ENCODE assay signal across 11 cellular contexts in the genomic region with DNA sequence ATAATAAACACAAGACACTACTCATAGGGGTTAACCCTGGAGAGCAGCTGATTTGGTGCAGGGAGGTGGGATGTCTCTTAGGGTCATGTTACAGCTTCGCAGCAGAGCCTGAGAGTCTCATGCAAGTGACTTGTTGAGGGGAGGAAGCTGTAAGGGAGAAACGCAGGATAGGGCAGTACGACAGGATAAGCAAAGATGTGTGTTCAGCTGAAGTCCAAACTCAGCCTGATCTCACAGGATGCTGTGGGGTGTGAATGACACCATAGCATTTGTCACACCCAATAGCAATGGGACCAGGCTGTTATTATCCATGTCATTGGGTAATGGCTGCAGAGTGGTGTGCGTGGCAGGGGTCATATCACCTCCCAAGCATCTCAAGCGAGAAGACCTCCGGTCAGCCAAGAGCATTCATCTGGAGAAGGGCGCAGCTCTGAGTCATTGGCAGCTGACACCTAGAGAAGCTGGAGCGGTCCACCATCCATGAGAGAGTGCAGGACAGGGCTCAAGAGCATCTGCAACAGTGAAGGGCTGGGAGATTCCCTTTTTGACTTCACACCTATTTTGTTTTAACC. TPM values are rescaled to one million over a fixed set of nuclear protein-coding genes. Genes with fewer than 3 reads are reported as not detected.
DNase-seq lines count a peak whose midpoint lies in the region; ATAC-seq and TF ChIP-seq lines count a peak whose summit lies in the region.
"Had no signal": no experiment of that assay in that cellular context is flagged by ENCODE, and none has a peak within 500 bp of the region (broad histone marks: within the 10 kb centered on the region; RNA-seq: fewer than 3 reads in every experiment).

No MANE protein-coding gene starts in this region.

- no peak overlapping the region for H3K4me3 ChIP-seq in SJCRH30
- H3K4me3 ChIP-seq in skeletal muscle satellite cell (ENCODE audit: low read length), result no peak overlapping the region
- H3K4me3 ChIP-seq in spleen, result no peak overlapping the region
- H3K4me3 ChIP-seq in lower leg skin (ENCODE audit: low read depth, poor library complexity, severe bottlenecking), result no peak overlapping the region

- peak; percentile 71 for ATAC-seq in GM18498 (IDR thresholded peaks at IDR 0.05; ENCODE audit: unreplicated experiment)
- no peak for ATAC-seq in activated CD4-positive, CD25-positive, alpha-beta regulatory T cell treated with anti-CD3 and anti-CD28 coated beads, Interleukin-2, amount 50 U/mL, for 24 hours

- peaks cover 2% of the 10 kb centered on the region for H3K9me3 Mint-ChIP-seq in glutamatergic neuron (ENCODE audit: unreplicated experiment)

- intact Hi-C loops in spleen (cut with DNase I; ENCODE audit: low total_unique reads) (no loop called here), lower leg skin (cut with DNase I; ENCODE audit: low total_unique reads) (no loop called here)

- H3K27me3 ChIP-seq in SJCRH30 (no peaks in the 10 kb centered on the region), skeletal muscle satellite cell (ENCODE audit: control insufficient read depth, insufficient read depth, low read length) (no peaks in the 10 kb centered on the region), spleen (replicated peaks in 1 of 7) (no peaks in the 10 kb centered on the region)

- peaks cover 20% of the 10 kb centered on the region for H3K4me1 Mint-ChIP-seq in glutamatergic neuron (ENCODE audit: low read depth, unreplicated experiment)

- no peaks in the 10 kb centered on the region for H3K36me3 Mint-ChIP-seq in glutamatergic neuron (ENCODE audit: unreplicated experiment)

- TF ChIP-seq CTCF in glutamatergic neuron (IDR thresholded peaks at IDR 0.05; ENCODE audit: partially characterized antibody, unreplicated experiment) (no peak), spleen (IDR thresholded peaks at IDR 0.05 in 8 of 11, conservative IDR thresholded peaks at IDR 0.05 in 3 of 11) (no peak), lower leg skin (IDR thresholded peaks at IDR 0.05) (no peak)

- DNase-seq in SJCRH30 (peak; percentile 47 to 59), glutamatergic neuron (no peak), middle frontal gyrus (ENCODE audit: extremely low spot score, low spot score) (no peak), spleen (no peak), lower leg skin (ENCODE audit: low spot score in 2 of 2) (no peak)
- DNase-seq: cortex of kidney, NCI-H1105, occipital lobe had no signal

- H3K4me1 ChIP-seq in SJCRH30, result peaks cover 8% of the 10 kb centered on the region
- peaks cover 42% of the 10 kb centered on the region for H3K4me1 ChIP-seq in skeletal muscle satellite cell (ENCODE audit: control insufficient read depth, insufficient read depth, low read length)
- peaks cover 8 to 41% (median 15%) of the 10 kb centered on the region in 6 donors for H3K4me1 ChIP-seq in spleen

- H3K9ac ChIP-seq in skeletal muscle satellite cell (ENCODE audit: low read depth, low read length), result peak overlapping the region; percentile 21

- H3K36me3 ChIP-seq in SJCRH30, result no peaks in the 10 kb centered on the region; the same call in 1 of the 2 replicates
- peaks cover 24% of the 10 kb centered on the region for H3K36me3 ChIP-seq in skeletal muscle satellite cell (ENCODE audit: insufficient read depth, low read length)
- peaks cover 0 to 69% (median 18%) of the 10 kb centered on the region in 6 donors for H3K36me3 ChIP-seq in spleen

- H3K27me3 Mint-ChIP-seq in glutamatergic neuron (ENCODE audit: unreplicated experiment), result peaks cover 4% of the 10 kb centered on the region

- H3K27ac Mint-ChIP-seq in glutamatergic neuron (ENCODE audit: unreplicated experiment), result peak overlapping the region; percentile 70

- no peak overlapping the region for H3K4me3 Mint-ChIP-seq in glutamatergic neuron (ENCODE audit: unreplicated experiment)

- no peak overlapping the region for H3K4me2 ChIP-seq in skeletal muscle satellite cell (ENCODE audit: low read length)

- no peak for TF ChIP-seq POLR2A in spleen (IDR thresholded peaks at IDR 0.05)
- no peak for TF ChIP-seq POLR2A in lower leg skin (IDR thresholded peaks at IDR 0.05)

- no peaks in the 10 kb centered on the region for H3K9me3 ChIP-seq in SJCRH30 (replicated peaks)
- no peaks in the 10 kb centered on the region for H3K9me3 ChIP-seq in skeletal muscle satellite cell (replicated peaks; ENCODE audit: low read length)
- H3K9me3 ChIP-seq in spleen, result no peaks in the 10 kb centered on the region

- WGBS in spleen, 5 donors, result 73 to 85% (median 79%) methylated on average over 8 of the region's 8 CpGs
- WGBS in lower leg skin, 2 donors, result 66 to 68% methylated on average over 8 of the region's 8 CpGs

- no peak overlapping the region for H3K27ac ChIP-seq in SJCRH30
- H3K27ac ChIP-seq in spleen, result peak overlapping the region in 4 of 8 donors; percentile 82 to 89 (median 86)

RNA-seq across cellular contexts. Expression of gene RPL26L1, which starts 49.2 kb away (rescaled TPM):
- 65.6 and 71.2 TPM in 2 replicates for total RNA-seq in SJCRH30 (2014; rRNA removed; shearing (Covaris generic))
- total RNA-seq in glutamatergic neuron (ENCODE audit: unreplicated experiment) (50.6 TPM), spleen (10 to 100 TPM; 10.6 to 36.8 (median 16.9) TPM), lower leg skin (10 to 100 TPM; 14.7 to 19.0 (median 17.7) TPM)
- 67.7 and 73.2 TPM in 2 replicates for total RNA-seq in skeletal muscle satellite cell (2012; rRNA removed)
- 10 to 100 TPM; 31.0 to 56.4 (median 46.4) TPM for polyA plus RNA-seq in spleen

Comparison
In these comparisons a context has a peak if more than half of its experiments do, and no peak if none do; other contexts are left out.
1. DNase-seq: peak in SJCRH30 (2 of 2); none in glutamatergic neuron (single experiment), middle frontal gyrus (single experiment), spleen (single experiment) and lower leg skin (0 of 2).